8 cellular contexts compared by ENCODE assay signal in genomic region chr17:32253117-32253611, GRCh38. TPM values are rescaled to one million over a fixed set of nuclear protein-coding genes. Genes with fewer than 3 reads are reported as not detected.
DNase-seq lines count a peak whose midpoint lies in the region; ATAC-seq and TF ChIP-seq lines count a peak whose summit lies in the region.

No MANE protein-coding gene starts in this region.

- H3K4me1 ChIP-seq in testis: peaks cover 8% of the 10 kb centered on the region

- H3K4me1 Mint-ChIP-seq in activated T-helper 17 cell treated with anti-CD3 and anti-CD28 coated beads, Interleukin-2, amount 50 U/mL, for 72 hours: no peaks in the 10 kb centered on the region

- no peaks in the 10 kb centered on the region for H3K36me3 Mint-ChIP-seq in activated T-helper 17 cell treated with anti-CD3 and anti-CD28 coated beads, Interleukin-2, amount 50 U/mL, for 72 hours (ENCODE audit: low read depth)

- POLR2A ChIA-PET in RWPE1 (lab: Yijun Ruan, JAX; ENCODE audit: low non-redundant PET): no interaction called here

- intact Hi-C loops in testis (cut with DNase I; ENCODE audit: low total_unique reads): loop anchor here (10.0 kb wide), 1 partner anchor 62 kb away; no protein-coding TSS in a partner anchor

- TF ChIP-seq CTCF in RWPE1 (conservative IDR thresholded peaks at IDR 0.05; ENCODE audit: low read depth): peak; percentile 98
- TF ChIP-seq CTCF in fibroblast of villous mesenchyme (IDR thresholded peaks at IDR 0.05; ENCODE audit: insufficient read depth, low read depth, low read length): peak; percentile 100
- TF ChIP-seq CTCF in testis (IDR thresholded peaks at IDR 0.05): peak; percentile 61 to 90 (median 81)

- H3K27ac ChIP-seq in RWPE1 (no peak overlapping the region), testis (no peak overlapping the region)

- no peaks in the 10 kb centered on the region for H3K36me3 ChIP-seq in testis (ENCODE audit: low read depth, missing control alignments)

- peak; percentile 81 for DNase-seq in Daoy (ENCODE audit: low read depth)
- DNase-seq in KG1 (lab: John Stamatoyannopoulos, UW): peak; percentile 72
- DNase-seq in RWPE1 (ENCODE audit: low spot score): peak; percentile 76
- peak; percentile 75 for DNase-seq in fibroblast of villous mesenchyme (ENCODE audit: low read depth)
- DNase-seq in non-pigmented ciliary epithelial cell (ENCODE audit: low read depth): peak; percentile 40
- peak; percentile 90 for DNase-seq in testis

- TF ChIP-seq POLR2A in testis (IDR thresholded peaks at IDR 0.05): no peak

- CTCF ChIA-PET in RWPE1 (lab: Yijun Ruan, JAX): interaction anchor here (0.5 to 0.8 kb wide), 10 partner anchors 9 to 829 kb away, joined by 3 to 9 read pairs (median 4); no protein-coding TSS in a partner anchor

- H3K27me3 ChIP-seq in testis: no peaks in the 10 kb centered on the region

- WGBS in testis, 2 donors: 69 to 82% methylated on average over 10 to 12 of the region's 12 CpGs

- no peaks in the 10 kb centered on the region for H3K9me3 ChIP-seq in testis

- H3K27me3 Mint-ChIP-seq in activated T-helper 17 cell treated with anti-CD3 and anti-CD28 coated beads, Interleukin-2, amount 50 U/mL, for 72 hours: peaks cover 4% of the 10 kb centered on the region

- H3K4me3 ChIP-seq in fibroblast of villous mesenchyme (ENCODE audit: low read depth, low read length): no peak overlapping the region
- H3K4me3 ChIP-seq in testis: no peak overlapping the region

- H3K27ac Mint-ChIP-seq in activated T-helper 17 cell treated with anti-CD3 and anti-CD28 coated beads, Interleukin-2, amount 50 U/mL, for 72 hours: no peak overlapping the region

- no peak overlapping the region for H3K4me3 Mint-ChIP-seq in activated T-helper 17 cell treated with anti-CD3 and anti-CD28 coated beads, Interleukin-2, amount 50 U/mL, for 72 hours

- ATAC-seq in activated T-helper 17 cell treated with anti-CD3 and anti-CD28 coated beads, Interleukin-2, amount 50 U/mL, for 72 hours (replicated peaks): peak; percentile 93
- ATAC-seq in GM21515 (IDR thresholded peaks at IDR 0.05; ENCODE audit: unreplicated experiment): no peak

- H3K9me3 Mint-ChIP-seq in activated T-helper 17 cell treated with anti-CD3 and anti-CD28 coated beads, Interleukin-2, amount 50 U/mL, for 72 hours: no peaks in the 10 kb centered on the region

RNA-seq across cellular contexts. Expression of gene RHBDL3, which starts 12.5 kb away (rescaled TPM):
- 0.57 and 1.9 TPM in 2 replicates for total RNA-seq in Daoy (2014; rRNA removed; shearing (Covaris generic))
- under 1 TPM in 1 of 2 donors, not detected in 1; 0.13 TPM for total RNA-seq in activated T-helper 17 cell treated with anti-CD3 and anti-CD28 coated beads, Interleukin-2, amount 50 U/mL, for 72 hours
- total RNA-seq in fibroblast of villous mesenchyme (under 0.01 TPM in 1 of 2 replicates, not detected in the other), testis (1 to 10 TPM; 4.1 to 4.5 TPM)
- 3.5 TPM for polyA plus RNA-seq in testis (ENCODE audit: insufficient read depth, low read depth, low replicate concordance)

Comparison
In these comparisons a context has a peak if more than half of its experiments do, and no peak if none do; other contexts are left out.
1. DNase-seq: peak in every context shown above with its lines; median percentile 90 in testis; 81 in Daoy; 76 in RWPE1; 75 in fibroblast of villous mesenchyme; 72 in KG1; 40 in non-pigmented ciliary epithelial cell.